11 cellular contexts compared by ENCODE assay signal in genomic region chr2:44939074-44940052, GRCh38. TPM values are rescaled to one million over a fixed set of nuclear protein-coding genes. Genes with fewer than 3 reads are reported as not detected.
DNase-seq lines count a peak whose midpoint lies in the region; ATAC-seq and TF ChIP-seq lines count a peak whose summit lies in the region.
"Had no signal": no experiment of that assay in that cellular context is flagged by ENCODE, and none has a peak within 500 bp of the region (broad histone marks: within the 10 kb centered on the region; RNA-seq: fewer than 3 reads in every experiment).

No MANE protein-coding gene starts in this region.

- H3K4me3 ChIP-seq in ACC112 (ENCODE audit: low read depth, low read length) (peak overlapping the region; percentile 70), HAP-1 (peak overlapping the region; percentile 54), coronary artery (peak overlapping the region; percentile 66), neural cell (ENCODE audit: low read length) (peak overlapping the region; percentile 84)

- CTCF ChIA-PET in RWPE1 (lab: Yijun Ruan, JAX) = interaction anchor here (0.5 to 1.0 kb wide), 3 partner anchors 15 to 1062 kb away, joined by 3 read pairs; no protein-coding TSS in a partner anchor

- H3K27ac ChIP-seq in ACC112 (ENCODE audit: low read depth, low read length) (no peak overlapping the region), coronary artery (no peak overlapping the region), neural cell (ENCODE audit: low read length) (peak overlapping the region; percentile 83), RWPE1 (no peak overlapping the region)

- no peak overlapping the region for H3K4me2 ChIP-seq in neural cell (ENCODE audit: low read length)

- H2AFZ ChIP-seq in ACC112 (ENCODE audit: low read length, unreplicated experiment) = no peak overlapping the region
- H2AFZ ChIP-seq in neural cell (ENCODE audit: low read depth, low read length) = no peak overlapping the region

- POLR2A ChIA-PET in RWPE1 (lab: Yijun Ruan, JAX; ENCODE audit: low non-redundant PET) = interaction anchor here (0.7 kb wide), 1 partner anchor 24 kb away, joined by 5 read pairs; no protein-coding TSS in a partner anchor

- TF ChIP-seq RAD21 in neural cell (conservative IDR thresholded peaks at IDR 0.05) = no peak

- H3K9me3 ChIP-seq in HAP-1 (no peaks in the 10 kb centered on the region), neural cell (ENCODE audit: low read length) (no peaks in the 10 kb centered on the region)

- no peak for ATAC-seq in HG02642 (IDR thresholded peaks at IDR 0.05; ENCODE audit: poor library complexity, unreplicated experiment)
- ATAC-seq in GM19455 (IDR thresholded peaks at IDR 0.05; ENCODE audit: unreplicated experiment) = no peak

- no peaks in the 10 kb centered on the region for H4K20me1 ChIP-seq in neural cell (ENCODE audit: insufficient read depth)

- no peaks in the 10 kb centered on the region for H3K9me2 ChIP-seq in neural cell (ENCODE audit: insufficient read depth, low read length)

- H3K27me3 ChIP-seq in ACC112 (ENCODE audit: insufficient read depth, low read length) (peaks cover 98% of the 10 kb centered on the region), HAP-1 (ENCODE audit: low read depth) (no peaks in the 10 kb centered on the region), neural cell (ENCODE audit: insufficient read depth, low read depth, low read length) (peaks cover 77% of the 10 kb centered on the region)

- H3K4me1 ChIP-seq in ACC112 (ENCODE audit: control insufficient read depth, insufficient read depth, low read length, unreplicated experiment) (no peaks in the 10 kb centered on the region), HAP-1 (peaks cover 39% of the 10 kb centered on the region)

- H3K36me3 ChIP-seq in ACC112 (ENCODE audit: insufficient read depth, low read length) = no peaks in the 10 kb centered on the region
- H3K36me3 ChIP-seq in HAP-1 (replicated peaks) = peaks cover 3% of the 10 kb centered on the region
- H3K36me3 ChIP-seq in neural cell (ENCODE audit: insufficient read depth, low read length) = no peaks in the 10 kb centered on the region

- H3K79me2 ChIP-seq in ACC112 (ENCODE audit: control insufficient read depth, insufficient read depth, low read length, unreplicated experiment) = no peaks in the 10 kb centered on the region
- peaks cover 82% of the 10 kb centered on the region for H3K79me2 ChIP-seq in neural cell (replicated peaks; ENCODE audit: insufficient read depth, low read length)

- H3F3A ChIP-seq in neural cell (ENCODE audit: insufficient read depth, low read length, poor library complexity, severe bottlenecking) = peaks cover 2% of the 10 kb centered on the region

- peak; percentile 74 to 78 for DNase-seq in HAP-1 (ENCODE audit: low spot score in 2 of 2)
- no peak for DNase-seq in coronary artery (ENCODE audit: low spot score)
- no peak for DNase-seq in Ammon's horn (ENCODE audit: low spot score)
- DNase-seq in RWPE1 (ENCODE audit: low spot score) = no peak
- DNase-seq: effector CD4-positive, alpha-beta T cell; GOT3; stimulated activated CD4-positive, alpha-beta T cell treated with anti-CD3 and anti-CD28 coated beads, Interleukin-12 subunit alpha, Interleukin-12 subunit beta, amount 100 ng/mL, for 4 hours had no signal

- in situ Hi-C loops in HAP-1 (cut with MboI; ENCODE audit: low sequenced_read_pairs) = no loop called here

- no peak for TF ChIP-seq CTCF in coronary artery (IDR thresholded peaks at IDR 0.05)
- no peak for TF ChIP-seq CTCF in neural cell (IDR thresholded peaks at IDR 0.05; ENCODE audit: poor library complexity, severe bottlenecking)
- TF ChIP-seq CTCF in RWPE1 (conservative IDR thresholded peaks at IDR 0.05; ENCODE audit: low read depth) = no peak

- H3K9ac ChIP-seq in neural cell (ENCODE audit: low read length) = peak overlapping the region; percentile 71

- TF ChIP-seq EP300 in neural cell (conservative IDR thresholded peaks at IDR 0.05; ENCODE audit: poor library complexity, severe bottlenecking) = no peak

TF ChIP-seq in neural cell, 6 proteins besides CTCF, POLR2A, EP300 and RAD21:
- no peak for TF ChIP-seq EZH2 (IDR thresholded peaks at IDR 0.05; ENCODE audit: borderline replicate concordance, insufficient read depth, low read length, poor library complexity, severe bottlenecking)
- TF ChIP-seq POLR2AphosphoS5 (IDR thresholded peaks at IDR 0.05) = peak; percentile 13
- TF ChIP-seq TAF1 (IDR thresholded peaks at IDR 0.05; ENCODE audit: low read depth) = no peak

RNA-seq across cellular contexts. Expression of gene SIX3, which starts 2.1 kb away (rescaled TPM):
- 8.7 and 9.8 TPM in 2 replicates for polyA plus RNA-seq in neural cell
- 11.2 and 13.8 TPM in 2 replicates for polyA minus RNA-seq in neural cell

Comparison
In these comparisons a context has a peak if more than half of its experiments do, and no peak if none do; other contexts are left out.
1. DNase-seq: peak in HAP-1 (2 of 2); none in coronary artery (single experiment), Ammon's horn (single experiment) and RWPE1 (single experiment).
2. Peak in every context shown above with its lines, with median percentiles within 50 percentile points of each other: H3K4me3 ChIP-seq.